ENCODE assay signal across 24 cellular contexts in the genomic region with DNA sequence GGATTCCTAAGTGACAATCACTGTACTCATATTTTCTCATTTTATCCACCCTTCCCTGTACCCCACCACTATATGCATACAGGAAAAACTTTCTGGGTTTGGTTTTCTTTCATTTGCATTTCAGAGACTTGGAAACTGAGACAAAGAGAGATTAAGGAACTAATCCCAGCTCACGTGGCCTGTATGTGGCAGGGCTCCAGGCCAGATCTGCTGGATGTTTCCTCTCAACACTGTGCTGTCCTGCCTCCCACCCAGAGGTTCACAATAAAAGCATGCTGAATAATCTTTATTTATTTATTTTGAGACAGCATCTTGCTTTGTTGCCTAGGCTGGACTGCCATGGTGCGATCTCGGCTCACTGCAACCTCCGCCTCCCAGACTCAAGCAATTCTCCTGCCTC.
"Had no signal": no experiment of that assay in that cellular context is flagged by ENCODE, and none has a peak within 500 bp of the region (broad histone marks: within the 10 kb centered on the region; RNA-seq: fewer than 3 reads in every experiment).

No MANE protein-coding gene starts in this region.

- H3K27me3 ChIP-seq: esophagus muscularis mucosa, gastrocnemius medialis, heart right ventricle, neutrophil, spleen, tibial artery, upper lobe of right lung, vagina had no signal

- H3K9me3 Mint-ChIP-seq: dendritic cell treated with granulocyte-macrophage colony-stimulating factor and Interleukin-4, amounts not matched to agents 40 ng/mL and 50 ng/mL, for 4 days; effector memory CD8-positive, alpha-beta T cell; stimulated activated memory B cell treated with anti-CD40 and anti-IgM and Interleukin-4, amounts not matched to agents 10 μg/mL and 1 μg/mL and 100 μg/mL, for 72 hours; stimulated activated naive CD8-positive, alpha-beta T cell treated with anti-CD3 and anti-CD28 coated beads, Interleukin-15, Interleukin-2, amounts not matched to agents 100 ng/mL and 50 ng/mL, for 24 hours had no signal

- DNase-seq: effector memory CD8-positive, alpha-beta T cell; hypothalamus; islet precursor cell; mesendoderm; naive thymus-derived CD4-positive, alpha-beta T cell; nephron progenitor cell; psoas muscle; retina; spleen; stimulated activated CD4-positive, alpha-beta T cell treated with anti-CD3 and anti-CD28 coated beads, Interleukin-15, amount 100 ng/mL, for 24 hours; stimulated activated CD4-positive, alpha-beta T cell treated with anti-CD3 and anti-CD28 coated beads, Interleukin-1b, Interleukin-23, amount 100 ng/mL, for 48 hours; stimulated activated CD4-positive, alpha-beta T cell treated with anti-CD3 and anti-CD28 coated beads, Interleukin-4, amount 100 ng/mL, for 24 hours; upper lobe of right lung had no signal

- H3K9me3 ChIP-seq: esophagus muscularis mucosa, gastrocnemius medialis, neutrophil, psoas muscle, spleen, tibial artery, upper lobe of right lung, vagina had no signal

- H3K4me1 ChIP-seq: esophagus muscularis mucosa, gastrocnemius medialis, psoas muscle, spleen, upper lobe of right lung, vagina had no signal

- H3K27me3 Mint-ChIP-seq: dendritic cell treated with granulocyte-macrophage colony-stimulating factor and Interleukin-4, amounts not matched to agents 40 ng/mL and 50 ng/mL, for 4 days; effector memory CD8-positive, alpha-beta T cell; naive thymus-derived CD4-positive, alpha-beta T cell; stimulated activated memory B cell treated with anti-CD40 and anti-IgM and Interleukin-4, amounts not matched to agents 10 μg/mL and 1 μg/mL and 100 μg/mL, for 72 hours; stimulated activated naive CD8-positive, alpha-beta T cell treated with anti-CD3 and anti-CD28 coated beads, Interleukin-15, Interleukin-2, amounts not matched to agents 100 ng/mL and 50 ng/mL, for 24 hours had no signal

- H3K27ac ChIP-seq: epithelial cell of prostate, esophagus muscularis mucosa, gastrocnemius medialis, heart right ventricle, neutrophil, psoas muscle, spleen, tibial artery, upper lobe of right lung, vagina had no signal

- H3K27ac Mint-ChIP-seq: dendritic cell treated with granulocyte-macrophage colony-stimulating factor and Interleukin-4, amounts not matched to agents 40 ng/mL and 50 ng/mL, for 4 days; effector memory CD8-positive, alpha-beta T cell; naive thymus-derived CD4-positive, alpha-beta T cell; nephron progenitor cell; stimulated activated memory B cell treated with anti-CD40 and anti-IgM and Interleukin-4, amounts not matched to agents 10 μg/mL and 1 μg/mL and 100 μg/mL, for 72 hours; stimulated activated naive CD8-positive, alpha-beta T cell treated with anti-CD3 and anti-CD28 coated beads, Interleukin-15, Interleukin-2, amounts not matched to agents 100 ng/mL and 50 ng/mL, for 24 hours had no signal

- H3K4me1 Mint-ChIP-seq: stimulated activated memory B cell treated with anti-CD40 and anti-IgM and Interleukin-4, amounts not matched to agents 10 μg/mL and 1 μg/mL and 100 μg/mL, for 72 hours had no signal

- H3K4me3 Mint-ChIP-seq: dendritic cell treated with granulocyte-macrophage colony-stimulating factor and Interleukin-4, amounts not matched to agents 40 ng/mL and 50 ng/mL, for 4 days; effector memory CD8-positive, alpha-beta T cell; naive thymus-derived CD4-positive, alpha-beta T cell; nephron progenitor cell; stimulated activated memory B cell treated with anti-CD40 and anti-IgM and Interleukin-4, amounts not matched to agents 10 μg/mL and 1 μg/mL and 100 μg/mL, for 72 hours; stimulated activated naive CD8-positive, alpha-beta T cell treated with anti-CD3 and anti-CD28 coated beads, Interleukin-15, Interleukin-2, amounts not matched to agents 100 ng/mL and 50 ng/mL, for 24 hours had no signal

- ATAC-seq: effector memory CD8-positive, alpha-beta T cell; gastrocnemius medialis; heart right ventricle; naive thymus-derived CD4-positive, alpha-beta T cell; psoas muscle; sciatic nerve; stimulated activated memory B cell treated with anti-CD40 and anti-IgM and Interleukin-4, amounts not matched to agents 10 μg/mL and 1 μg/mL and 100 μg/mL, for 72 hours; upper lobe of right lung had no signal

- H3K4me3 ChIP-seq: esophagus muscularis mucosa, gastrocnemius medialis, heart right ventricle, psoas muscle, spleen, tibial artery, upper lobe of right lung, vagina had no signal
